Comparison of ENCODE assay signal across 8 cellular contexts in the genomic region with DNA sequence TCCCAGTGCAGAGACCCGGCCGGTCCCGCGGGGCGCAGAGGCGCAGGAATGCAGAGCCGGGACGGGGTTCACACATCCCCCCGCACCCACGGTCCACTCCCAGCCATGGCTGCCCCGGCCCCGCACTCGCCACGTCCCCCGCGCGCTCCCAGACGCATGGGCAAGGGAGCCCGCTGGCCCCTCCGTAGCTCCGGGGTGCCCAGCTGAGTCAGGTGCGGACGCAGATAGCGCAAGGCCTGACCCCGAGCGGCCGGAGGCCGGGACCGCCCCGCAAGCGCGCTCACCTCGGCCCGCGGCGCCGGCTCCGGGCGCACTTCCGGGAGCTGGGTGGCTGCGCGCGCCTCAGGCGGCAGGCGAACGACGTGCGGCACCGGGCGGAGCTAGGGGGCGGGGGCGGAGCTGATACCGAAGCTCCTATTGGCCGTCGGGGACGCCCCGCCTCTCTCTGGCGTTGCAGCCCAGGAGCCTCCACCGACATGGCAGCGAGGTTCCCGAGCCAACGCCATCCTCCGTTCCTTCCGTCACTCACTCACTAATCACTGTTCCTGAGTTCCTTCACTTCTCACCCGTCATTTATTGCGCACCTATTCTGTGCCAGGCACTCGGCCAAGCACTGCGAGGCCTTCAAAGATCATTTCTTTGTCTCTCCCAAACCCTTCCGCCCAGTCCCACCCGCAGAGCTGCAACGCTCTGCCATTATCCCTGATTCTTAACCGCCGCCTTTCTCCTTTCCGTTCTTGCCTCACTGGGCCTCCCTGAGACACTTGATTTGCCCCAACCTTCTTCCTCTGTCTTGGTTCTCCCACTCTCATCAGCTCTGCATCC. TPM values are rescaled to one million over a fixed set of nuclear protein-coding genes. Genes with fewer than 3 reads are reported as not detected.
DNase-seq lines count a peak whose midpoint lies in the region; ATAC-seq and TF ChIP-seq lines count a peak whose summit lies in the region.

A gene with protein sequence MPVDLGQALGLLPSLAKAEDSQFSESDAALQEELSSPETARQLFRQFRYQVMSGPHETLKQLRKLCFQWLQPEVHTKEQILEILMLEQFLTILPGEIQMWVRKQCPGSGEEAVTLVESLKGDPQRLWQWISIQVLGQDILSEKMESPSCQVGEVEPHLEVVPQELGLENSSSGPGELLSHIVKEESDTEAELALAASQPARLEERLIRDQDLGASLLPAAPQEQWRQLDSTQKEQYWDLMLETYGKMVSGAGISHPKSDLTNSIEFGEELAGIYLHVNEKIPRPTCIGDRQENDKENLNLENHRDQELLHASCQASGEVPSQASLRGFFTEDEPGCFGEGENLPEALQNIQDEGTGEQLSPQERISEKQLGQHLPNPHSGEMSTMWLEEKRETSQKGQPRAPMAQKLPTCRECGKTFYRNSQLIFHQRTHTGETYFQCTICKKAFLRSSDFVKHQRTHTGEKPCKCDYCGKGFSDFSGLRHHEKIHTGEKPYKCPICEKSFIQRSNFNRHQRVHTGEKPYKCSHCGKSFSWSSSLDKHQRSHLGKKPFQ (minus strand): TSS at position 329 of the 825 bp plus-strand sequence. CDS start 4,646 bp downstream, outside the sequence.

- H3K27ac Mint-ChIP-seq in IgD-negative memory B cell: peak within 1 kb of the TSS; percentile 62 to 96 (median 95)
- H3K27ac Mint-ChIP-seq in activated T-cell treated with anti-CD3 and anti-CD28 coated beads, Interleukin-2, amount 50 U/mL, for 24 hours: peak within 1 kb of the TSS; percentile 92

- no peak for TF ChIP-seq CTCF in PC-3 (conservative IDR thresholded peaks at IDR 0.05; ENCODE audit: low read depth, low read length)

- CTCF ChIA-PET in PC-3 (lab: Charles Lee): interaction anchor here (0.5 to 0.6 kb wide), 2 partner anchors 23 to 1175 kb away, joined by 3 read pairs; partner anchors contain the start of gene MAP2K4

- ATAC-seq in GM21576 (IDR thresholded peaks at IDR 0.05; ENCODE audit: unreplicated experiment): peak; percentile 93
- peak; percentile 95 for ATAC-seq in PC-3
- ATAC-seq in esophagus mucosa: peak; percentile 100

- no peaks in the 10 kb centered on the region for H3K27me3 Mint-ChIP-seq in IgD-negative memory B cell
- H3K27me3 Mint-ChIP-seq in activated T-cell treated with anti-CD3 and anti-CD28 coated beads, Interleukin-2, amount 50 U/mL, for 24 hours: no peaks in the 10 kb centered on the region

- H3K9me3 Mint-ChIP-seq in IgD-negative memory B cell: no peaks in the 10 kb centered on the region
- no peaks in the 10 kb centered on the region for H3K9me3 Mint-ChIP-seq in activated T-cell treated with anti-CD3 and anti-CD28 coated beads, Interleukin-2, amount 50 U/mL, for 24 hours

- H3F3A ChIP-seq in PC-3 (ENCODE audit: low read length, unreplicated experiment): no peaks in the 10 kb centered on the region

- no peaks in the 10 kb centered on the region for H3K9me2 ChIP-seq in PC-3 (replicated peaks; ENCODE audit: low read length)

- H4K20me1 ChIP-seq in PC-3 (ENCODE audit: low read length): no peaks in the 10 kb centered on the region

- peaks cover 12% of the 10 kb centered on the region for H3K4me1 ChIP-seq in PC-3 (ENCODE audit: insufficient read depth, low read length)

- H3K27me3 ChIP-seq in PC-3 (ENCODE audit: low read length): no peaks in the 10 kb centered on the region

- no peaks in the 10 kb centered on the region for H3K9me3 ChIP-seq in PC-3 (ENCODE audit: low read length)

- peak within 1 kb of the TSS; percentile 85 for H3K9ac ChIP-seq in PC-3 (ENCODE audit: low read length)

- H3K79me2 ChIP-seq in PC-3 (ENCODE audit: low read length): peaks cover 7% of the 10 kb centered on the region; the same call in 1 of the 2 replicates

- H3K4me3 ChIP-seq in PC-3 (ENCODE audit: low read length): peak within 1 kb of the TSS; percentile 96

- H3K4me1 Mint-ChIP-seq in IgD-negative memory B cell: peaks cover 10 to 15% (median 12%) of the 10 kb centered on the region in 3 donors
- peaks cover 30% of the 10 kb centered on the region for H3K4me1 Mint-ChIP-seq in activated T-cell treated with anti-CD3 and anti-CD28 coated beads, Interleukin-2, amount 50 U/mL, for 24 hours (ENCODE audit: low read depth)

- H2AFZ ChIP-seq in PC-3 (ENCODE audit: low read length): peak within 1 kb of the TSS; percentile 99

- peak within 1 kb of the TSS; percentile 92 to 99 (median 96) for H3K4me3 Mint-ChIP-seq in IgD-negative memory B cell
- peak within 1 kb of the TSS; percentile 88 for H3K4me3 Mint-ChIP-seq in activated T-cell treated with anti-CD3 and anti-CD28 coated beads, Interleukin-2, amount 50 U/mL, for 24 hours

- no peaks in the 10 kb centered on the region; the same call in 1 of the 2 replicates for H3K36me3 ChIP-seq in PC-3 (ENCODE audit: low read depth, low read length)

- TSS peak; percentile 86 for BruUV-seq in PC-3 (replicated peaks; lab: Mats Ljungman, UMichigan)

- no peaks in the 10 kb centered on the region for H3K36me3 Mint-ChIP-seq in IgD-negative memory B cell
- peaks cover 18% of the 10 kb centered on the region for H3K36me3 Mint-ChIP-seq in activated T-cell treated with anti-CD3 and anti-CD28 coated beads, Interleukin-2, amount 50 U/mL, for 24 hours (ENCODE audit: low read depth)

- intact Hi-C loops in PC-3 (cut with micrococcal nuclease): loop anchor here (5.0 kb wide), 1 partner anchor 45 kb away; no protein-coding TSS in a partner anchor

- H3K27ac ChIP-seq in PC-3 (ENCODE audit: low read length): peak within 1 kb of the TSS; percentile 43

- peak within 1 kb of the TSS; percentile 98 for H3K4me2 ChIP-seq in PC-3 (ENCODE audit: low read length)

- peak; percentile 28 for DNase-seq in DMS153 treated with DMSO at 0.1 percent for 48 hours (lab: John Stamatoyannopoulos, UW; ENCODE audit: unreplicated experiment)
- peak; percentile 98 for DNase-seq in PC-3
- peak; percentile 97 for DNase-seq in activated T-cell treated with anti-CD3 and anti-CD28 coated beads, Interleukin-2, amount 50 U/mL, for 24 hours
- peak; percentile 93 for DNase-seq in myocyte (ENCODE audit: low read depth)
- DNase-seq in stimulated activated CD8-positive, alpha-beta memory T cell treated with anti-CD3 and anti-CD28 coated beads, Interleukin-7, amount 100 ng/mL, for 4 hours (ENCODE audit: low read depth in 2 of 2): peak; percentile 88 to 98

- POLR2A ChIA-PET in PC-3 (lab: Charles Lee; ENCODE audit: unreplicated experiment): interaction anchor here (0.5 to 1.1 kb wide), 16 partner anchors 11 to 1341 kb away, joined by 3 to 23 read pairs (median 4); partner anchors contain the start of genes ELAC2 and MAP2K4

RNA-seq across cellular contexts. Expression of the gene that starts here (rescaled TPM):
- polyA plus RNA-seq in IgD-negative memory B cell: 6.8 TPM
- total RNA-seq in PC-3 (2014; rRNA removed) (7.4 and 10.1 TPM in 2 replicates), esophagus mucosa (6.1 TPM), myocyte (14.3 and 14.4 TPM in 2 replicates)
- 8.8 TPM for polyA plus RNA-seq in myocyte (2012)

Comparison
In these comparisons a context has a peak if more than half of its experiments do, and no peak if none do; other contexts are left out.
1. Peak in every context shown above with its lines: DNase-seq, ATAC-seq, H3K4me3 ChIP-seq and H3K27ac ChIP-seq.
2. DNase-seq: peak in every context shown above with its lines; median percentile 98 in PC-3; 97 in activated T-cell treated with anti-CD3 and anti-CD28 coated beads, Interleukin-2, amount 50 U/mL, for 24 hours; 93 in myocyte; 93 in stimulated activated CD8-positive, alpha-beta memory T cell treated with anti-CD3 and anti-CD28 coated beads, Interleukin-7, amount 100 ng/mL, for 4 hours; 28 in DMS153 treated with DMSO at 0.1 percent for 48 hours.